19 cellular contexts compared by ENCODE assay signal in genomic region chr14:100402631-100403030, GRCh38. TPM values are rescaled to one million over a fixed set of nuclear protein-coding genes. Genes with fewer than 3 reads are reported as not detected.
DNase-seq lines count a peak whose midpoint lies in the region; ATAC-seq and TF ChIP-seq lines count a peak whose summit lies in the region.
"Had no signal": no experiment of that assay in that cellular context is flagged by ENCODE, and none has a peak within 500 bp of the region (broad histone marks: within the 10 kb centered on the region; RNA-seq: fewer than 3 reads in every experiment).

No MANE protein-coding gene starts in this region.

- in situ Hi-C loops in SK-MEL-5 (cut with HindIII; ENCODE audit: low pct_unique_long_range_greater_than_20kb, low sequenced_read_pairs): loop anchor here (25.0 kb wide), 1 partner anchor 260 kb away; no protein-coding TSS in a partner anchor

- TF ChIP-seq CTCF in tibial nerve (IDR thresholded peaks at IDR 0.05): no peak
- no peak for TF ChIP-seq CTCF in upper lobe of left lung (IDR thresholded peaks at IDR 0.05)

- H3K9me3 ChIP-seq in tibial nerve (no peaks in the 10 kb centered on the region), upper lobe of left lung (no peaks in the 10 kb centered on the region)
- H3K9me3 ChIP-seq: gastroesophageal sphincter had no signal

- H3K36me3 ChIP-seq in tibial nerve (peaks cover 0 to 2% (median 0%) of the 10 kb centered on the region in 3 donors), upper lobe of left lung (no peaks in the 10 kb centered on the region)
- H3K36me3 ChIP-seq: gastroesophageal sphincter had no signal

- no peak for TF ChIP-seq POLR2A in tibial nerve (IDR thresholded peaks at IDR 0.05)
- TF ChIP-seq POLR2A in upper lobe of left lung (IDR thresholded peaks at IDR 0.05): no peak

- H3K4me1 ChIP-seq in tibial nerve: peaks cover 0 to 9% (median 0%) of the 10 kb centered on the region in 4 donors
- H3K4me1 ChIP-seq in upper lobe of left lung: peaks cover 11 to 18% (median 15%) of the 10 kb centered on the region in 4 donors

- peaks cover 0 to 14% (median 9%) of the 10 kb centered on the region in 3 donors for H3K36me3 Mint-ChIP-seq in immature natural killer cell

- peaks cover 0 to 5% (median 2%) of the 10 kb centered on the region in 3 donors for H3K27me3 Mint-ChIP-seq in immature natural killer cell (ENCODE audit: low read depth in 3 of 3)
- H3K27me3 Mint-ChIP-seq: activated CD4-positive, alpha-beta T cell treated with anti-CD3 and anti-CD28 coated beads, Interleukin-2, amount 10 ng/mL, durations not matched to agents 24 days and 14 days had no signal

- ATAC-seq in upper lobe of left lung (ENCODE audit: low FRiP score in 2 of 2) (no peak), GM21528 (IDR thresholded peaks at IDR 0.05; ENCODE audit: low FRiP score, unreplicated experiment) (no peak)
- ATAC-seq: CD8-positive, alpha-beta T cell; gastroesophageal sphincter; left lobe of liver had no signal

- TF ChIP-seq EP300 in tibial nerve (IDR thresholded peaks at IDR 0.05) (no peak), upper lobe of left lung (IDR thresholded peaks at IDR 0.05) (no peak)

- H3K4me1 Mint-ChIP-seq in immature natural killer cell: peaks cover 76 to 77% of the 10 kb centered on the region in 2 donors

- H3K4me3 ChIP-seq in tibial nerve (no peak overlapping the region), upper lobe of left lung (no peak overlapping the region)
- H3K4me3 ChIP-seq: dorsolateral prefrontal cortex, gastroesophageal sphincter had no signal

- H3K4me3 Mint-ChIP-seq in immature natural killer cell: peak overlapping the region in 2 of 5 donors; percentile 29 to 51
- H3K4me3 Mint-ChIP-seq: activated CD4-positive, alpha-beta T cell treated with anti-CD3 and anti-CD28 coated beads, Interleukin-2, amount 10 ng/mL, durations not matched to agents 24 days and 14 days; CD8-positive, alpha-beta T cell had no signal

- WGBS in tibial nerve, 2 donors: 44 to 48% methylated on average over 7 of the region's 7 CpGs
- WGBS in upper lobe of left lung, 2 donors: 43 to 47% methylated on average over 7 of the region's 7 CpGs

- DNase-seq in AG08396 (ENCODE audit: low spot score): peak; percentile 47
- peak; percentile 18 for DNase-seq in HT1080 (ENCODE audit: low read depth)
- peak; percentile 48 for DNase-seq in SK-MEL-5 (ENCODE audit: low read depth, low spot score)
- peak; percentile 64 for DNase-seq in kidney tubule cell (ENCODE audit: low spot score)
- DNase-seq in tibial nerve (ENCODE audit: low spot score in 2 of 2): no peak
- no peak for DNase-seq in upper lobe of left lung
- no peak for DNase-seq in immature natural killer cell
- DNase-seq: activated CD4-positive, alpha-beta T cell treated with anti-CD3 and anti-CD28 coated beads, Interleukin-2, amount 10 ng/mL, durations not matched to agents 24 days and 14 days; activated CD8-positive, alpha-beta memory T cell treated with anti-CD3 and anti-CD28 coated beads, Interleukin-2, amount 50 U/mL, for 48 hours; CD8-positive, alpha-beta T cell; DMS79 treated with DMSO at 0.1 percent for 48 hours; dorsolateral prefrontal cortex; erythroblast; NCI-H1930; NCI-H526; SHP77 had no signal

- no peaks in the 10 kb centered on the region for H3K9me3 Mint-ChIP-seq in immature natural killer cell
- H3K9me3 Mint-ChIP-seq: activated CD4-positive, alpha-beta T cell treated with anti-CD3 and anti-CD28 coated beads, Interleukin-2, amount 10 ng/mL, durations not matched to agents 24 days and 14 days; CD8-positive, alpha-beta T cell had no signal

- H3K27ac ChIP-seq in tibial nerve (no peak overlapping the region), upper lobe of left lung (no peak overlapping the region)
- H3K27ac ChIP-seq: dorsolateral prefrontal cortex, gastroesophageal sphincter had no signal

- H3K27ac Mint-ChIP-seq in immature natural killer cell: peak overlapping the region in 2 of 6 donors; percentile 9 to 17
- H3K27ac Mint-ChIP-seq: activated CD4-positive, alpha-beta T cell treated with anti-CD3 and anti-CD28 coated beads, Interleukin-2, amount 10 ng/mL, durations not matched to agents 24 days and 14 days; CD8-positive, alpha-beta T cell had no signal

- H3K27me3 ChIP-seq in tibial nerve (no peaks in the 10 kb centered on the region), upper lobe of left lung (no peaks in the 10 kb centered on the region)
- H3K27me3 ChIP-seq: dorsolateral prefrontal cortex, gastroesophageal sphincter had no signal

RNA-seq across cellular contexts. Expression of gene WDR25, which starts 26.3 kb away (rescaled TPM):
- 12.1 and 14.0 TPM in 2 replicates for total RNA-seq in HT1080 (2014; rRNA removed; shearing (Covaris generic))
- polyA plus RNA-seq in HT1080 (2015; cell fraction: cytosol; rRNA removed): 10.7 and 11.2 TPM in 2 replicates
- polyA plus RNA-seq in HT1080 (2015; cell fraction: nucleus; rRNA removed): 12.9 and 16.0 TPM in 2 replicates
- 46.8 and 58.8 TPM in 2 replicates for total RNA-seq in SK-MEL-5 (2014; rRNA removed; shearing (Covaris generic))
- 36.1 and 47.5 TPM in 2 replicates for polyA plus RNA-seq in SK-MEL-5 (2015; cell fraction: cytosol; rRNA removed)
- polyA plus RNA-seq in SK-MEL-5 (2015; cell fraction: nucleus; rRNA removed): 13.8 and 19.3 TPM in 2 replicates
- total RNA-seq in tibial nerve (10 to 100 TPM; 10.7 to 22.1 (median 15.0) TPM), upper lobe of left lung (10 to 100 TPM in 4 of 6 donors, 1 to 10 TPM in 2; 5.5 to 43.0 (median 10.6) TPM)
- polyA plus RNA-seq in immature natural killer cell: 10 to 100 TPM in 2 of 3 donors, 1 to 10 TPM in 1; 8.1 to 13.8 (median 12.1) TPM

Comparison
In these comparisons a context has a peak if more than half of its experiments do, and no peak if none do; other contexts are left out.
1. DNase-seq: peak in AG08396 (single experiment), HT1080 (single experiment), SK-MEL-5 (single experiment) and kidney tubule cell (single experiment); none in tibial nerve (0 of 2), upper lobe of left lung (0 of 2) and immature natural killer cell (0 of 3).